11 cellular contexts compared by ENCODE assay signal in genomic region chr2:101736233-101736632, GRCh38. TPM values are rescaled to one million over a fixed set of nuclear protein-coding genes. Genes with fewer than 3 reads are reported as not detected.
DNase-seq lines count a peak whose midpoint lies in the region; ATAC-seq, FAIRE-seq and TF ChIP-seq lines count a peak whose summit lies in the region.
"Had no signal": no experiment of that assay in that cellular context is flagged by ENCODE, and none has a peak within 500 bp of the region (broad histone marks: within the 10 kb centered on the region; RNA-seq: fewer than 3 reads in every experiment).

No MANE protein-coding gene starts in this region.

- H3K79me2 ChIP-seq in astrocyte (ENCODE audit: insufficient read depth, low read length) (peaks cover 96% of the 10 kb centered on the region), keratinocyte (ENCODE audit: control insufficient read depth, insufficient read depth, low read length) (peaks cover 84% of the 10 kb centered on the region)

- H3K9me3 ChIP-seq in astrocyte (ENCODE audit: insufficient read depth, low read depth, low read length) (no peaks in the 10 kb centered on the region), keratinocyte (ENCODE audit: control insufficient read depth, low read depth, low read length) (no peaks in the 10 kb centered on the region), sigmoid colon (no peaks in the 10 kb centered on the region), endodermal cell (ENCODE audit: control insufficient read depth, low read length) (no peaks in the 10 kb centered on the region)

- no peak for TF ChIP-seq EP300 in sigmoid colon (IDR thresholded peaks at IDR 0.05)

- H3K27ac ChIP-seq in astrocyte (ENCODE audit: low read depth, low read length) (peak overlapping the region; percentile 24), keratinocyte (ENCODE audit: control insufficient read depth, insufficient read depth, low read length) (peak overlapping the region; percentile 96), sigmoid colon (peak overlapping the region in 3 of 4 donors; percentile 20 to 44 (median 35)), endodermal cell (ENCODE audit: low read depth, low read length) (no peak overlapping the region)

- H3K27ac Mint-ChIP-seq in astrocyte (ENCODE audit: unreplicated experiment), result no peak overlapping the region
- H3K27ac Mint-ChIP-seq in endodermal cell, result no peak overlapping the region

- WGBS in sigmoid colon, 2 donors, result 82 to 86% methylated on average over 3 of the region's 3 CpGs
- WGBS in endodermal cell (ENCODE audit: insufficient coverage in 1 of 2, insufficient read length in 1 of 2), 2 experiments, result 90 to 100% methylated on average over 2 to 3 of the region's 3 CpGs

- H3K4me1 ChIP-seq in astrocyte (ENCODE audit: insufficient read depth, low read length) (peaks cover 40% of the 10 kb centered on the region), keratinocyte (ENCODE audit: control insufficient read depth, extremely low read depth, insufficient read depth, low read length) (peaks cover 65% of the 10 kb centered on the region), sigmoid colon (peaks cover 0 to 60% (median 53%) of the 10 kb centered on the region in 4 donors), endodermal cell (ENCODE audit: control insufficient read depth, insufficient read depth, low read length) (peaks cover 9% of the 10 kb centered on the region)

- no peak overlapping the region for H3K4me3 Mint-ChIP-seq in astrocyte (ENCODE audit: unreplicated experiment)
- H3K4me3 Mint-ChIP-seq in endodermal cell, result no peak overlapping the region

- H3K27me3 ChIP-seq in astrocyte (ENCODE audit: insufficient read depth, low read length), result no peaks in the 10 kb centered on the region
- no peaks in the 10 kb centered on the region for H3K27me3 ChIP-seq in keratinocyte (ENCODE audit: control insufficient read depth, extremely low read depth, insufficient read depth, low read length)
- H3K27me3 ChIP-seq in sigmoid colon, result no peaks in the 10 kb centered on the region
- no peaks in the 10 kb centered on the region for H3K27me3 ChIP-seq in endodermal cell (ENCODE audit: control insufficient read depth, insufficient read depth, low read length, poor library complexity, severe bottlenecking)

- H3K9me3 Mint-ChIP-seq in astrocyte (ENCODE audit: unreplicated experiment), result no peaks in the 10 kb centered on the region
- H3K9me3 Mint-ChIP-seq in endodermal cell, result no peaks in the 10 kb centered on the region

- peaks cover 9% of the 10 kb centered on the region for H3K9me1 ChIP-seq in keratinocyte (ENCODE audit: control insufficient read depth, extremely low read depth, insufficient read depth, low read length)

- no peak overlapping the region for H2AFZ ChIP-seq in astrocyte (ENCODE audit: low read depth, low read length)
- no peak overlapping the region for H2AFZ ChIP-seq in keratinocyte (ENCODE audit: control insufficient read depth, low read length)

- dilution Hi-C loops in keratinocyte (cut with MboI; ENCODE audit: extremely low pct_ligation_motif_present, low sequenced_read_pairs), result no loop called here

- H3K4me1 Mint-ChIP-seq in astrocyte (ENCODE audit: low read depth, unreplicated experiment) (peaks cover 74% of the 10 kb centered on the region), endodermal cell (peaks cover 25% of the 10 kb centered on the region)

- H3K4me3 ChIP-seq in astrocyte (ENCODE audit: insufficient read depth, low read depth, low read length), result no peak overlapping the region
- peak overlapping the region in 1 of 3 experiments; percentile 36 for H3K4me3 ChIP-seq in keratinocyte (ENCODE audit: control insufficient read depth in 2 of 3, extremely low read depth in 1 of 3, insufficient read depth in 2 of 3, low read depth in 1 of 3, low read length in 3 of 3)
- H3K4me3 ChIP-seq in sigmoid colon, result no peak overlapping the region
- H3K4me3 ChIP-seq in endodermal cell (ENCODE audit: low read length), result no peak overlapping the region

- H3K9ac ChIP-seq in astrocyte (ENCODE audit: low read length) (no peak overlapping the region), keratinocyte (ENCODE audit: control insufficient read depth, extremely low read depth, insufficient read depth, low read length) (peak overlapping the region; percentile 62), endodermal cell (ENCODE audit: extremely low read depth, low read length, poor library complexity, severe bottlenecking) (no peak overlapping the region)

- in situ Hi-C loops in G401 (cut with HindIII; ENCODE audit: low sequenced_read_pairs), result no loop called here

- DNase-seq in G401 (ENCODE audit: low spot score), result peak; percentile 49
- DNase-seq in astrocyte (ENCODE audit: low read depth), result no peak
- no peak for DNase-seq in keratinocyte (ENCODE audit: low read depth, low spot score)
- DNase-seq in sigmoid colon, result no peak
- no peak for DNase-seq in endodermal cell
- DNase-seq in frontal cortex (ENCODE audit: low spot score in 2 of 2), result no peak
- DNase-seq: activated CD8-positive, alpha-beta memory T cell treated with anti-CD3 and anti-CD28 coated beads for 24 hours; cortex of kidney; NCI-H2081 had no signal

- ATAC-seq in GM19463 (IDR thresholded peaks at IDR 0.05; ENCODE audit: unreplicated experiment) (no peak), HG03520 (IDR thresholded peaks at IDR 0.05; ENCODE audit: unreplicated experiment) (no peak)

- H4K20me1 ChIP-seq in astrocyte (ENCODE audit: insufficient read depth, low read length), result peaks cover 93% of the 10 kb centered on the region
- peaks cover 12% of the 10 kb centered on the region for H4K20me1 ChIP-seq in keratinocyte (ENCODE audit: control insufficient read depth, extremely low read depth, insufficient read depth, low read length)

- TF ChIP-seq POLR2A in sigmoid colon (IDR thresholded peaks at IDR 0.05), result no peak

- H3K36me3 ChIP-seq in astrocyte (ENCODE audit: insufficient read depth, low read length), result no peaks in the 10 kb centered on the region
- H3K36me3 ChIP-seq in keratinocyte (ENCODE audit: control insufficient read depth in 2 of 2, extremely low read depth in 1 of 2, insufficient read depth in 2 of 2, low read length in 2 of 2), result no peaks in the 10 kb centered on the region
- H3K36me3 ChIP-seq in sigmoid colon, result no peaks in the 10 kb centered on the region
- no peaks in the 10 kb centered on the region for H3K36me3 ChIP-seq in endodermal cell (ENCODE audit: control insufficient read depth, insufficient read depth, low read length)

- peak overlapping the region; percentile 43 for H3K4me2 ChIP-seq in astrocyte (ENCODE audit: low read length)
- peak overlapping the region; percentile 80 for H3K4me2 ChIP-seq in keratinocyte (ENCODE audit: control insufficient read depth, extremely low read depth, insufficient read depth, low read depth, low read length)

- H3K27me3 Mint-ChIP-seq in astrocyte (ENCODE audit: low read depth, unreplicated experiment) (no peaks in the 10 kb centered on the region), endodermal cell (ENCODE audit: insufficient read depth) (no peaks in the 10 kb centered on the region)

- FAIRE-seq in astrocyte (lab: Jason Lieb, UNC), result no peak
- no peak for FAIRE-seq in keratinocyte (lab: Jason Lieb, UNC)
- no peak for FAIRE-seq in frontal cortex (lab: Jason Lieb, UNC)

- no peaks in the 10 kb centered on the region for H3K36me3 Mint-ChIP-seq in astrocyte (ENCODE audit: low read depth, unreplicated experiment)
- H3K36me3 Mint-ChIP-seq in endodermal cell (ENCODE audit: low read depth), result no peaks in the 10 kb centered on the region

- TF ChIP-seq CTCF in astrocyte (IDR thresholded peaks at IDR 0.05; ENCODE audit: insufficient read depth, low read depth, low read length) (no peak), keratinocyte (optimal IDR thresholded peaks at IDR 0.05 in 1 of 3, IDR thresholded peaks at IDR 0.05 in 1 of 3, conservative IDR thresholded peaks at IDR 0.05 in 1 of 3; ENCODE audit: extremely low read depth in 1 of 3, insufficient read depth in 2 of 3, low read length in 3 of 3) (no peak), sigmoid colon (IDR thresholded peaks at IDR 0.05) (no peak), endodermal cell (conservative IDR thresholded peaks at IDR 0.05) (no peak)

- intact Hi-C loops in sigmoid colon (cut with DNase I), result no loop called here

RNA-seq across cellular contexts. Expression of gene MAP4K4, which starts 38.7 kb away (rescaled TPM):
- total RNA-seq in G401 (2014; rRNA removed; shearing (Covaris generic)), result 47.3 and 70.8 TPM in 2 replicates
- total RNA-seq in astrocyte, result 204 and 231 TPM in 2 replicates
- polyA plus RNA-seq in keratinocyte, result 46.6 to 99.0 TPM (median 84.1 TPM) in 3 replicates
- 57.9 TPM for polyA plus RNA-seq in keratinocyte (2011; ENCODE audit: low read depth)
- 69.4 and 77.1 TPM in 2 replicates for polyA plus RNA-seq in keratinocyte (2011; cell fraction: cytosol; rRNA removed)
- 90.2 and 109 TPM in 2 replicates for polyA plus RNA-seq in keratinocyte (2011; cell fraction: nucleus; rRNA removed)
- polyA plus RNA-seq in keratinocyte (2012; ENCODE audit: low replicate concordance), result 45.2 and 134 TPM in 2 replicates
- 79.8 to 148 TPM (median 96.9 TPM) in 3 replicates for polyA minus RNA-seq in keratinocyte
- polyA minus RNA-seq in keratinocyte (2011; cell fraction: cytosol; rRNA and poly(A)+ RNA removed), result 46.4 TPM
- polyA minus RNA-seq in keratinocyte (2011; cell fraction: nucleus; rRNA and poly(A)+ RNA removed), result 106 and 199 TPM in 2 replicates
- 10 to 100 TPM; 37.2 to 62.9 (median 48.9) TPM for total RNA-seq in sigmoid colon
- 10 to 100 TPM in 2 of 3 donors, 1 to 10 TPM in 1; 8.8 to 28.6 (median 11.4) TPM for polyA plus RNA-seq in sigmoid colon
- 100 to 1,000 TPM; 130 to 142 TPM for total RNA-seq in endodermal cell
- 156 TPM for polyA plus RNA-seq in endodermal cell (2013, experiment 1 of 2)
- polyA plus RNA-seq in endodermal cell (2013, experiment 2 of 2), result 139 TPM
- 161 TPM for total RNA-seq in frontal cortex
